In genomic region chr22:35375031-35375430, GRCh38 we compare ENCODE assay signal across 15 cellular contexts. TPM values are rescaled to one million over a fixed set of nuclear protein-coding genes. Genes with fewer than 3 reads are reported as not detected.
A peak's percentile ranks its signal among the peaks of the same experiment; 100 is the strongest.
DNase-seq lines count a peak whose midpoint lies in the region; FAIRE-seq and TF ChIP-seq lines count a peak whose summit lies in the region.
"Had no signal": no experiment of that assay in that cellular context is flagged by ENCODE, and none has a peak within 500 bp of the region (broad histone marks: within the 10 kb centered on the region; RNA-seq: fewer than 3 reads in every experiment).

No MANE protein-coding gene starts in this region.

- no peaks in the 10 kb centered on the region for H3K9me3 ChIP-seq in MG63
- no peaks in the 10 kb centered on the region for H3K9me3 ChIP-seq in osteoblast (ENCODE audit: low read depth, low read length)
- H3K9me3 ChIP-seq in suprapubic skin: no peaks in the 10 kb centered on the region
- H3K9me3 ChIP-seq: BLaER1, gastroesophageal sphincter had no signal

- H4K20me1 ChIP-seq in osteoblast (ENCODE audit: insufficient read depth, low read length): no peaks in the 10 kb centered on the region
- H4K20me1 ChIP-seq: BLaER1 had no signal

- no peak for TF ChIP-seq EP300 in suprapubic skin (IDR thresholded peaks at IDR 0.05)

- peaks cover 63% of the 10 kb centered on the region for H3K4me1 Mint-ChIP-seq in brain

- no peaks in the 10 kb centered on the region for H3K79me2 ChIP-seq in osteoblast (ENCODE audit: insufficient read depth, low read length)

- peak overlapping the region in 3 of 5 experiments; percentile 63 to 79 (median 67) for H3K27ac Mint-ChIP-seq in brain

- FAIRE-seq in GM12892 (lab: Jason Lieb, UNC): no peak

- WGBS in suprapubic skin: 84% methylated on average over 3 of the region's 3 CpGs

- H3K4me3 ChIP-seq in MG63 (no peak overlapping the region), osteoblast (ENCODE audit: insufficient read depth, low read length) (no peak overlapping the region), suprapubic skin (no peak overlapping the region)
- H3K4me3 ChIP-seq: BLaER1, gastroesophageal sphincter had no signal

- H3K27ac ChIP-seq in osteoblast (ENCODE audit: low read depth, low read length) (peak overlapping the region; percentile 96), suprapubic skin (no peak overlapping the region)
- H3K27ac ChIP-seq: BLaER1, gastroesophageal sphincter had no signal

- TF ChIP-seq POLR2A in GM12892 (IDR thresholded peaks at IDR 0.05; ENCODE audit: low read depth, low read length): no peak
- no peak for TF ChIP-seq POLR2A in suprapubic skin (IDR thresholded peaks at IDR 0.05)

- H3K27me3 Mint-ChIP-seq in brain: peaks cover 15% of the 10 kb centered on the region

- H3K4me2 ChIP-seq in osteoblast (ENCODE audit: insufficient read depth, low read length): peak overlapping the region; percentile 25

- H3K36me3 Mint-ChIP-seq in brain: no peaks in the 10 kb centered on the region

- TF ChIP-seq CTCF in brain (conservative IDR thresholded peaks at IDR 0.05) (no peak), osteoblast (IDR thresholded peaks at IDR 0.05; ENCODE audit: extremely low read depth, low read depth, low read length) (no peak), suprapubic skin (IDR thresholded peaks at IDR 0.05) (no peak)

- H3K36me3 ChIP-seq in MG63 (no peaks in the 10 kb centered on the region), osteoblast (ENCODE audit: insufficient read depth, low read length) (no peaks in the 10 kb centered on the region), suprapubic skin (no peaks in the 10 kb centered on the region)
- H3K36me3 ChIP-seq: BLaER1, gastroesophageal sphincter had no signal

- H3K4me3 Mint-ChIP-seq in brain: no peak overlapping the region

- peaks cover 0 to 9% (median 0%) of the 10 kb centered on the region in 5 experiments for H3K9me3 Mint-ChIP-seq in brain

- H3K4me1 ChIP-seq in osteoblast (ENCODE audit: insufficient read depth, low read length) (peaks cover 41% of the 10 kb centered on the region), suprapubic skin (peaks cover 33% of the 10 kb centered on the region)

- H3K27me3 ChIP-seq in MG63 (no peaks in the 10 kb centered on the region), osteoblast (ENCODE audit: insufficient read depth, low read length) (no peaks in the 10 kb centered on the region), suprapubic skin (no peaks in the 10 kb centered on the region)
- H3K27me3 ChIP-seq: gastroesophageal sphincter had no signal

- DNase-seq in CD1c-positive myeloid dendritic cell (ENCODE audit: extremely low spot score) (peak; percentile 87), MG63 (peak; percentile 49), osteoblast (ENCODE audit: insufficient read length, low spot score, missing footprints) (peak; percentile 81), NCI-H2081 treated with DMSO at 0.1 percent for 48 hours (lab: John Stamatoyannopoulos, UW) (no peak), SHP77 (lab: John Stamatoyannopoulos, UW) (no peak), GM12892 (ENCODE audit: insufficient read length) (no peak), suprapubic skin (ENCODE audit: low spot score in 2 of 2) (no peak)
- DNase-seq: activated CD4-positive, alpha-beta T cell treated with anti-CD3 and anti-CD28 coated beads, Interleukin-2, amount 50 U/mL, for 48 hours; effector CD8-positive, alpha-beta T cell; islet precursor cell; NCI-H446 treated with DMSO at 0.1 percent for 48 hours; RPMI8226 had no signal

- H2AFZ ChIP-seq in osteoblast (ENCODE audit: low read length): peak overlapping the region; percentile 75

RNA-seq across cellular contexts. Expression of gene HMOX1, which starts 5.9 kb away (rescaled TPM):
- total RNA-seq in MG63 (2014; rRNA removed; shearing (Covaris generic); ENCODE audit: low replicate concordance): 36.1 and 66.9 TPM in 2 replicates
- polyA plus RNA-seq in brain (ENCODE audit: insufficient read depth, low read depth, low replicate concordance): 11.0 TPM
- total RNA-seq in osteoblast (411 and 475 TPM in 2 replicates), suprapubic skin (10 to 100 TPM; 13.6 to 95.7 (median 61.8) TPM)
- 9.7 TPM for polyA plus RNA-seq in GM12892 (2012; ENCODE audit: missing spikeins)

RNA-seq across cellular contexts. Expression of gene MCM5, which starts 24.9 kb away (rescaled TPM):
- 72.8 and 117 TPM in 2 replicates for total RNA-seq in MG63 (2014; rRNA removed; shearing (Covaris generic); ENCODE audit: low replicate concordance)
- polyA plus RNA-seq in brain (ENCODE audit: insufficient read depth, low read depth, low replicate concordance): 66.6 TPM
- total RNA-seq in osteoblast (12.7 and 13.6 TPM in 2 replicates), suprapubic skin (10 to 100 TPM; 19.7 to 41.3 (median 32.6) TPM)
- 105 TPM for polyA plus RNA-seq in GM12892 (2012; ENCODE audit: missing spikeins)

Comparison
In these comparisons a context has a peak if more than half of its experiments do, and no peak if none do; other contexts are left out.
1. DNase-seq: peak in CD1c-positive myeloid dendritic cell (single experiment), MG63 (single experiment) and osteoblast (single experiment); none in NCI-H2081 treated with DMSO at 0.1 percent for 48 hours (single experiment), SHP77 (0 of 2), GM12892 (single experiment) and suprapubic skin (0 of 2).